In genomic region chr11:67483901-67484665, GRCh38 we compare ENCODE assay signal across 9 cellular contexts. TPM values are rescaled to one million over a fixed set of nuclear protein-coding genes. Genes with fewer than 3 reads are reported as not detected.
DNase-seq lines count a peak whose midpoint lies in the region; ATAC-seq, FAIRE-seq and TF ChIP-seq lines count a peak whose summit lies in the region.
"Had no signal": no experiment of that assay in that cellular context is flagged by ENCODE, and none has a peak within 500 bp of the region (broad histone marks: within the 10 kb centered on the region; RNA-seq: fewer than 3 reads in every experiment).

No MANE protein-coding gene starts in this region.

- WGBS in small intestine, 3 donors, result 61 to 78% (median 66%) methylated on average over 15 of the region's 15 CpGs

- H3K4me3 ChIP-seq in small intestine (ENCODE audit: low read depth in 1 of 2, low read length in 2 of 2), result peak overlapping the region; percentile 36 to 50

- TF ChIP-seq CTCF in GM13976 (IDR thresholded peaks at IDR 0.05; ENCODE audit: borderline replicate concordance, control extremely low read depth, extremely low read depth, insufficient read depth, missing control alignments), result no peak
- no peak for TF ChIP-seq CTCF in endothelial cell (IDR thresholded peaks at IDR 0.05; ENCODE audit: unreplicated experiment)

- in situ Hi-C loops in GM13976 (cut with MboI; ENCODE audit: low sequenced_read_pairs, unreplicated experiment), result no loop called here

- H3K27ac ChIP-seq in small intestine (ENCODE audit: low read depth in 1 of 2, low read length in 1 of 2), result peak overlapping the region; percentile 60 to 85

- H3K27me3 ChIP-seq in small intestine (ENCODE audit: control insufficient read depth in 2 of 2, insufficient read depth in 2 of 2, low read length in 2 of 2), result no peaks in the 10 kb centered on the region

- H3K9me3 Mint-ChIP-seq in T-helper 2 cell treated with Interferon-gamma antibody and Interleukin-4, amounts not matched to agents 5 μg/mL and 100 μg/mL, for 36 hours, result no peaks in the 10 kb centered on the region
- H3K9me3 Mint-ChIP-seq in endothelial cell (ENCODE audit: unreplicated experiment), result no peaks in the 10 kb centered on the region

- H3K9me3 ChIP-seq in small intestine (ENCODE audit: control insufficient read depth, low read depth), result no peaks in the 10 kb centered on the region

- peaks cover 6% of the 10 kb centered on the region for H3K27me3 Mint-ChIP-seq in T-helper 2 cell treated with Interferon-gamma antibody and Interleukin-4, amounts not matched to agents 5 μg/mL and 100 μg/mL, for 36 hours (ENCODE audit: low read depth)
- peaks cover 14% of the 10 kb centered on the region for H3K27me3 Mint-ChIP-seq in endothelial cell (ENCODE audit: unreplicated experiment)

- H3K27ac Mint-ChIP-seq in T-helper 2 cell treated with Interferon-gamma antibody and Interleukin-4, amounts not matched to agents 5 μg/mL and 100 μg/mL, for 36 hours, result peak overlapping the region; percentile 99
- H3K27ac Mint-ChIP-seq in endothelial cell (ENCODE audit: unreplicated experiment), result no peak overlapping the region

- peaks cover 34% of the 10 kb centered on the region for H3K36me3 Mint-ChIP-seq in T-helper 2 cell treated with Interferon-gamma antibody and Interleukin-4, amounts not matched to agents 5 μg/mL and 100 μg/mL, for 36 hours (ENCODE audit: low read depth)
- peaks cover 24% of the 10 kb centered on the region for H3K36me3 Mint-ChIP-seq in endothelial cell (ENCODE audit: low read depth, unreplicated experiment)

- peaks cover 2% of the 10 kb centered on the region in 2 donors for H3K4me1 ChIP-seq in small intestine (ENCODE audit: control insufficient read depth in 2 of 2, insufficient read depth in 1 of 2, low read depth in 1 of 2, low read length in 1 of 2)

- no peaks in the 10 kb centered on the region for H3K36me3 ChIP-seq in small intestine (ENCODE audit: control insufficient read depth in 2 of 2, insufficient read depth in 2 of 2, low read length in 2 of 2)

- H3K4me3 Mint-ChIP-seq in T-helper 2 cell treated with Interferon-gamma antibody and Interleukin-4, amounts not matched to agents 5 μg/mL and 100 μg/mL, for 36 hours, result peak overlapping the region; percentile 90
- peak overlapping the region; percentile 60 for H3K4me3 Mint-ChIP-seq in endothelial cell (ENCODE audit: unreplicated experiment)

- no peak for FAIRE-seq in small intestine (lab: Jason Lieb, UNC)
- FAIRE-seq: bronchial epithelial cell had no signal

- DNase-seq in GM13976 (ENCODE audit: low spot score) (peak; percentile 61), endothelial cell (ENCODE audit: low spot score) (no peak), small intestine (peak; percentile 33), GDM1 (lab: John Stamatoyannopoulos, UW) (no peak)
- peak; percentile 78 for DNase-seq in T-helper 2 cell treated with Interferon-gamma antibody and Interleukin-4, amounts not matched to agents 5 μg/mL and 100 μg/mL, for 36 hours (ENCODE audit: low spot score)

- ATAC-seq in GM21381 (IDR thresholded peaks at IDR 0.05; ENCODE audit: unreplicated experiment) (no peak), HG03039 (IDR thresholded peaks at IDR 0.05; ENCODE audit: unreplicated experiment) (no peak), HG03354 (IDR thresholded peaks at IDR 0.05; ENCODE audit: poor library complexity, severe bottlenecking, unreplicated experiment) (no peak)

- peaks cover 51% of the 10 kb centered on the region for H3K4me1 Mint-ChIP-seq in T-helper 2 cell treated with Interferon-gamma antibody and Interleukin-4, amounts not matched to agents 5 μg/mL and 100 μg/mL, for 36 hours (ENCODE audit: low read depth)
- peaks cover 16% of the 10 kb centered on the region for H3K4me1 Mint-ChIP-seq in endothelial cell (ENCODE audit: unreplicated experiment)

RNA-seq across cellular contexts. Expression of gene AIP, which starts 1.3 kb away (rescaled TPM):
- total RNA-seq in endothelial cell (ENCODE audit: unreplicated experiment), result 32.9 TPM
- polyA plus RNA-seq in small intestine, result 100 to 1,000 TPM in 1 of 3 donors, 10 to 100 TPM in 2; 67.1 to 102 (median 92.1) TPM

RNA-seq across cellular contexts. Expression of gene TMEM134, which starts 15.0 kb away (rescaled TPM):
- total RNA-seq in endothelial cell (ENCODE audit: unreplicated experiment), result 47.4 TPM
- 100 to 1,000 TPM in 1 of 3 donors, 10 to 100 TPM in 2; 70.7 to 119 (median 71.7) TPM for polyA plus RNA-seq in small intestine

RNA-seq across cellular contexts. Expression of gene PITPNM1, which starts 21.1 kb away (rescaled TPM):
- total RNA-seq in endothelial cell (ENCODE audit: unreplicated experiment), result 11.5 TPM
- 10 to 100 TPM; 31.2 to 38.0 (median 33.8) TPM for polyA plus RNA-seq in small intestine

RNA-seq across cellular contexts. Expression of gene CDK2AP2, which starts 23.9 kb away (rescaled TPM):
- 27.8 TPM for total RNA-seq in endothelial cell (ENCODE audit: unreplicated experiment)
- 100 to 1,000 TPM in 2 of 3 donors, 10 to 100 TPM in 1; 87.8 to 108 (median 107) TPM for polyA plus RNA-seq in small intestine

RNA-seq across cellular contexts. Expression of gene CABP4, which starts 28.9 kb away (rescaled TPM):
- not detected for total RNA-seq in endothelial cell (ENCODE audit: unreplicated experiment)
- 1 to 10 TPM in 1 of 3 donors, under 1 TPM in 1, not detected in 1; 0.27 to 1.1 TPM for polyA plus RNA-seq in small intestine
- total RNA-seq: bronchial epithelial cell had no signal

Comparison
In these comparisons a context has a peak if more than half of its experiments do, and no peak if none do; other contexts are left out.
1. DNase-seq: peak in GM13976 (single experiment), T-helper 2 cell treated with Interferon-gamma antibody and Interleukin-4, amounts not matched to agents 5 μg/mL and 100 μg/mL, for 36 hours (single experiment) and small intestine (single experiment); none in endothelial cell (single experiment) and GDM1 (single experiment).